In the genomic region with DNA sequence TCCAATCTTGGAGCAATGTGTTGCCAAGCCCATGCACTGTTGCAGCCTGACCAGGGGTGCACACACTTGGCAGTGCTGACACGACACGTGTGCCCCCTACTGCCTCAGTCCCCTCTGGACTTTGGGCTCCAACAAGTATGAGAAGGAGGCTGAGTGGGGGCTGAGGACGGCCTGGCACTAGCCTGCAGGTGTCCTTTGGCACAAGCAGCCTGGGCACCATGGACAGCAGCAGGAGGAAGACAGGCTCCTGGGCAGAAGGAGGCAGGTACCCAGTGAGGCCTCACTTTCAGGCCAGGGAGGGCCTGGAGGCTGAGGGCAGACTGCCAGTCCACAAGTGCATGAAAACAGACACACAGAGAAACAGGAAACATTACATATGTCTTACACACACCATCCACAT, we compare ENCODE assay signal across 14 cellular contexts.
"Had no signal": no experiment of that assay in that cellular context is flagged by ENCODE, and none has a peak within 500 bp of the region (broad histone marks: within the 10 kb centered on the region; RNA-seq: fewer than 3 reads in every experiment).

No MANE protein-coding gene starts in this region.

- H3K4me1 Mint-ChIP-seq: activated B cell treated with CpG ODN at 0.5 μM for 24 hours; stimulated activated naive CD8-positive, alpha-beta T cell treated with anti-CD3 and anti-CD28 coated beads, Interleukin-15, amount 100 ng/mL, for 72 hours had no signal

- DNase-seq: activated B cell treated with CpG ODN at 0.5 μM for 24 hours; activated CD4-positive, alpha-beta T cell treated with anti-CD3 and anti-CD28 coated beads for 48 hours; activated CD8-positive, alpha-beta memory T cell treated with anti-CD3 and anti-CD28 coated beads, Interleukin-2, amount 50 U/mL, for 4 hours; activated CD8-positive, alpha-beta T cell treated with anti-CD3 and anti-CD28 coated beads for 36 hours; activated gamma-delta T cell; activated T-cell treated with anti-CD3 and anti-CD28 coated beads, Interleukin-2, amount 50 U/mL, for 48 hours; islet precursor cell; ovary; stimulated activated naive CD8-positive, alpha-beta T cell treated with anti-CD3 and anti-CD28 coated beads, Interleukin-15, amount 100 ng/mL, for 72 hours; upper lobe of left lung had no signal

- H3K4me1 ChIP-seq: upper lobe of left lung had no signal

- H3K27ac Mint-ChIP-seq: activated B cell treated with CpG ODN at 0.5 μM for 24 hours; activated CD8-positive, alpha-beta T cell treated with anti-CD3 and anti-CD28 coated beads for 36 hours; activated naive CD4-positive, alpha-beta T cell treated with anti-CD3 and anti-CD28 coated beads, Interleukin-2, amount 50 U/mL, for 72 hours had no signal

- H3K27me3 ChIP-seq: ovary, upper lobe of left lung had no signal

- H3K27me3 Mint-ChIP-seq: activated B cell treated with CpG ODN at 0.5 μM for 24 hours; activated CD8-positive, alpha-beta T cell treated with anti-CD3 and anti-CD28 coated beads for 36 hours; stimulated activated naive CD8-positive, alpha-beta T cell treated with anti-CD3 and anti-CD28 coated beads, Interleukin-15, amount 100 ng/mL, for 72 hours had no signal

- H3K9me3 ChIP-seq: ovary, upper lobe of left lung had no signal

- ATAC-seq: activated CD8-positive, alpha-beta T cell treated with anti-CD3 and anti-CD28 coated beads for 36 hours; activated naive CD4-positive, alpha-beta T cell treated with anti-CD3 and anti-CD28 coated beads, Interleukin-2, amount 50 U/mL, for 72 hours; esophagus mucosa; left lobe of liver; sciatic nerve; stimulated activated naive CD8-positive, alpha-beta T cell treated with anti-CD3 and anti-CD28 coated beads, Interleukin-15, amount 100 ng/mL, for 72 hours had no signal

- H3K36me3 Mint-ChIP-seq: activated naive CD4-positive, alpha-beta T cell treated with anti-CD3 and anti-CD28 coated beads, Interleukin-2, amount 50 U/mL, for 72 hours had no signal

- H3K4me3 Mint-ChIP-seq: activated B cell treated with CpG ODN at 0.5 μM for 24 hours; activated CD8-positive, alpha-beta T cell treated with anti-CD3 and anti-CD28 coated beads for 36 hours; stimulated activated naive CD8-positive, alpha-beta T cell treated with anti-CD3 and anti-CD28 coated beads, Interleukin-15, amount 100 ng/mL, for 72 hours had no signal

- H3K36me3 ChIP-seq: ovary, upper lobe of left lung had no signal

- H3K27ac ChIP-seq: ovary, upper lobe of left lung had no signal

- H3K4me3 ChIP-seq: ovary, upper lobe of left lung had no signal
